1 cellular context compared by ENCODE assay signal in the genomic region with DNA sequence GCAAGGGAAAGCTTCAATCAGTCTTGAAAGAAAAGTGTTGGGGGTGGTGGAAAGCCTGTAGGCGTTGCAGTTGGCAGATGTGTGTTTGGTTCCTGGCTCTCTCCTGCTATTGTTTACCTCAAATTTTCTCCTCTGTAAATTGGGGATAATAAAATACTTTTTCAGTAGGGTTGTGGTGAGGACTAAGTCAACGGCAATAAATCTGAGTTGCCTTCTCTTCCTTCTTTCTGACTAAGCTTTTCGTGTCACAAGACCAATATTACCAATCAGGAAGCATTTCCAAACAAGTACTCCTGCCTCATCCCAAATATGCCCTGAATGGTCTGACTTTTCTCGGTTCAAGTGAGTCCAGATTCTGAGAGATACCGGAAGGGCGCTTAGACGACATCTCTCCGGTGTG.
TF ChIP-seq lines count a peak whose summit lies in the region.

No MANE protein-coding gene starts in this region.

TF ChIP-seq in GM23338, 12 proteins besides CTCF, POLR2A, EP300 and RAD21:
- TF ChIP-seq ETS1 (IDR thresholded peaks at IDR 0.05) = no peak
- TF ChIP-seq CREB1 (CRISPR knock-in tag; IDR thresholded peaks at IDR 0.05; ENCODE audit: low read depth) = no peak
- TF ChIP-seq STAT1 (IDR thresholded peaks at IDR 0.05; ENCODE audit: unreplicated experiment) = no peak
- no peak for TF ChIP-seq ZNF331 (CRISPR knock-in tag; IDR thresholded peaks at IDR 0.05; ENCODE audit: low read depth)
- no peak for TF ChIP-seq ZNF114 (CRISPR knock-in tag; IDR thresholded peaks at IDR 0.05)
